In genomic region chr11:113314389-113315301, GRCh38 we compare ENCODE assay signal across 8 cellular contexts. TPM values are rescaled to one million over a fixed set of nuclear protein-coding genes. Genes with fewer than 3 reads are reported as not detected.
DNase-seq lines count a peak whose midpoint lies in the region; ATAC-seq and TF ChIP-seq lines count a peak whose summit lies in the region.

A gene with protein sequence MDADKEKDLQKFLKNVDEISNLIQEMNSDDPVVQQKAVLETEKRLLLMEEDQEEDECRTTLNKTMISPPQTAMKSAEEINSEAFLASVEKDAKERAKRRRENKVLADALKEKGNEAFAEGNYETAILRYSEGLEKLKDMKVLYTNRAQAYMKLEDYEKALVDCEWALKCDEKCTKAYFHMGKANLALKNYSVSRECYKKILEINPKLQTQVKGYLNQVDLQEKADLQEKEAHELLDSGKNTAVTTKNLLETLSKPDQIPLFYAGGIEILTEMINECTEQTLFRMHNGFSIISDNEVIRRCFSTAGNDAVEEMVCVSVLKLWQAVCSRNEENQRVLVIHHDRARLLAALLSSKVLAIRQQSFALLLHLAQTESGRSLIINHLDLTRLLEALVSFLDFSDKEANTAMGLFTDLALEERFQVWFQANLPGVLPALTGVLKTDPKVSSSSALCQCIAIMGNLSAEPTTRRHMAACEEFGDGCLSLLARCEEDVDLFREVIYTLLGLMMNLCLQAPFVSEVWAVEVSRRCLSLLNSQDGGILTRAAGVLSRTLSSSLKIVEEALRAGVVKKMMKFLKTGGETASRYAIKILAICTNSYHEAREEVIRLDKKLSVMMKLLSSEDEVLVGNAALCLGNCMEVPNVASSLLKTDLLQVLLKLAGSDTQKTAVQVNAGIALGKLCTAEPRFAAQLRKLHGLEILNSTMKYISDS (plus strand): TSS chr11:113314583. CDS start chr11:113316258, 1,675 bp downstream.

- H3K9me3 ChIP-seq in A673 (ENCODE audit: low read depth, low read length, poor library complexity, severe bottlenecking), result no peaks in the 10 kb centered on the region

- peak within 1 kb of the TSS; percentile 85 for H3K27ac ChIP-seq in VCaP
- H3K27ac ChIP-seq in skin epidermis, result peak within 1 kb of the TSS; percentile 13 to 93 (median 85)
- H3K27ac ChIP-seq in A673 (ENCODE audit: low read depth, low read length, poor library complexity, severe bottlenecking), result no peak within 1 kb of the TSS

- H3K4me1 ChIP-seq in A673 (ENCODE audit: insufficient read depth, low read length, poor library complexity, severe bottlenecking), result no peaks in the 10 kb centered on the region

- H3K36me3 ChIP-seq in A673 (ENCODE audit: insufficient read depth, low read length, poor library complexity, severe bottlenecking), result no peaks in the 10 kb centered on the region

- no peak for TF ChIP-seq CTCF in VCaP (conservative IDR thresholded peaks at IDR 0.05)
- no peak for TF ChIP-seq CTCF in A673 (conservative IDR thresholded peaks at IDR 0.05; ENCODE audit: low read depth, low read length)

- POLR2A ChIA-PET in A673 (lab: Charles Lee; ENCODE audit: low non-redundant PET), result no interaction called here

- CTCF ChIA-PET in A673 (lab: Charles Lee), result no interaction called here

- intact Hi-C loops in A673 (cut with micrococcal nuclease; ENCODE audit: unreplicated experiment), result loop anchor here (5.0 kb wide), 1 partner anchor 233 kb away; no protein-coding TSS in a partner anchor

- DNase-seq in NCI-H2029 (lab: John Stamatoyannopoulos, UW) (peak; percentile 79), T47D (ENCODE audit: low read depth in 1 of 2, low spot score in 1 of 2) (peak; percentile 80 to 96), iPS-NIHi11 (ENCODE audit: low spot score) (peak; percentile 94), A673 (ENCODE audit: low spot score) (no peak)

- ATAC-seq in GM18498 (IDR thresholded peaks at IDR 0.05; ENCODE audit: unreplicated experiment), result peak; percentile 99
- peak; percentile 98 for ATAC-seq in HG02798 (IDR thresholded peaks at IDR 0.05; ENCODE audit: poor library complexity, unreplicated experiment)

- no peaks in the 10 kb centered on the region for H3K27me3 ChIP-seq in A673 (replicated peaks; ENCODE audit: insufficient read depth, low read depth, low read length, poor library complexity)

- no TSS peak for BruUV-seq in A673 (replicated peaks; lab: Mats Ljungman, UMichigan)

- peak within 1 kb of the TSS; percentile 55 to 90 (median 76) for H3K4me3 ChIP-seq in skin epidermis
- H3K4me3 ChIP-seq in A673 (ENCODE audit: low read depth, low read length, poor library complexity, severe bottlenecking), result no peak within 1 kb of the TSS

- in situ Hi-C loops in T47D (cut with HindIII; ENCODE audit: low pct_unique_long_range_greater_than_20kb, low sequenced_read_pairs), result no loop called here

RNA-seq across cellular contexts. Expression of the gene that starts here (rescaled TPM):
- total RNA-seq in A673 (2021), result not detected in 2 replicates
